In genomic region chr6:35725721-35726438, GRCh38 we compare ENCODE assay signal across 8 cellular contexts. TPM values are rescaled to one million over a fixed set of nuclear protein-coding genes. Genes with fewer than 3 reads are reported as not detected.
A peak's percentile ranks its signal among the peaks of the same experiment; 100 is the strongest.
DNase-seq lines count a peak whose midpoint lies in the region; ATAC-seq and TF ChIP-seq lines count a peak whose summit lies in the region.

No MANE protein-coding gene starts in this region.

- TF ChIP-seq CTCF in prostate gland (IDR thresholded peaks at IDR 0.05), result no peak

- no peaks in the 10 kb centered on the region for H3K27me3 ChIP-seq in prostate gland (replicated peaks; ENCODE audit: insufficient read depth)

- H3K9me3 ChIP-seq in prostate gland, result no peaks in the 10 kb centered on the region

- ATAC-seq in HG02588 (IDR thresholded peaks at IDR 0.05; ENCODE audit: unreplicated experiment), result no peak

- WGBS in prostate gland, result 27% methylated on average over 11 of the region's 11 CpGs

- no peaks in the 10 kb centered on the region for H3K36me3 ChIP-seq in prostate gland

- intact Hi-C loops in prostate gland (cut with DNase I), result no loop called here

- DNase-seq in DMS53 treated with DMSO at 0.1 percent for 48 hours (lab: John Stamatoyannopoulos, UW; ENCODE audit: unreplicated experiment) (peak; percentile 18), UCSD-AML1 (lab: John Stamatoyannopoulos, UW; ENCODE audit: unreplicated experiment) (peak; percentile 64), globus pallidus (ENCODE audit: low spot score) (peak; percentile 29), prostate gland (ENCODE audit: low spot score) (peak; percentile 78), glomerular visceral epithelial cell (ENCODE audit: extremely low spot score) (no peak), NCI-H510A treated with DMSO at 0.1 percent for 48 hours (lab: John Stamatoyannopoulos, UW) (no peak), KG1 (lab: John Stamatoyannopoulos, UW) (no peak)

- peak overlapping the region; percentile 99 to 100 for H3K27ac ChIP-seq in prostate gland

- H3K4me1 ChIP-seq in prostate gland (replicated peaks), result peaks cover 78% of the 10 kb centered on the region

- peak overlapping the region in 1 of 2 donors; percentile 51 for H3K4me3 ChIP-seq in prostate gland

- TF ChIP-seq POLR2A in prostate gland (IDR thresholded peaks at IDR 0.05), result no peak

RNA-seq across cellular contexts. Expression of gene ARMC12, which starts 11.0 kb away (rescaled TPM):
- 1 to 10 TPM; 1.7 to 4.4 TPM for total RNA-seq in prostate gland

RNA-seq across cellular contexts. Expression of gene FKBP5, which starts 37.2 kb away (rescaled TPM):
- 100 to 1,000 TPM; 201 to 248 TPM for total RNA-seq in prostate gland

RNA-seq across cellular contexts. Expression of gene CLPSL2, which starts 50.5 kb away (rescaled TPM):
- not detected for total RNA-seq in prostate gland

RNA-seq across cellular contexts. Expression of gene CLPSL1, which starts 54.9 kb away (rescaled TPM):
- not detected for total RNA-seq in prostate gland

Comparison
In these comparisons a context has a peak if more than half of its experiments do, and no peak if none do; other contexts are left out.
1. DNase-seq: peak in DMS53 treated with DMSO at 0.1 percent for 48 hours (single experiment), UCSD-AML1 (single experiment), globus pallidus (single experiment) and prostate gland (single experiment); none in glomerular visceral epithelial cell (single experiment), NCI-H510A treated with DMSO at 0.1 percent for 48 hours (single experiment) and KG1 (single experiment).